In the genomic region with DNA sequence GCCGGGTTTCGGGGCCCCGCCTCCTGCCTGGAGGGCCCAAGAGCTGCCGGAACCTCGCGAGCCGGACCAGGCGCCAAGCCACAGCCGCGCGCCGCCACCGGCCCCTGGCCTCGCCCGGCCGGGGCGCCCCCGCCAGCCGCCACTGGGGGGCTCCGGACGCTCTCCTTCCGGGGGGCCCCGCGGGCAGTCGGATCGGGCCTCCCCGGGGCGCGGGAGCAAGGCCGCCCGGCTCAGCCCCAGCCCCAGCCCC, we compare ENCODE assay signal across 1 cellular context.
TF ChIP-seq lines count a peak whose summit lies in the region.

No MANE protein-coding gene starts in this region.

TF ChIP-seq in GM12878, 131 proteins besides CTCF, POLR2A, EP300 and RAD21 (continues in another document):
- TF ChIP-seq MYC (IDR thresholded peaks at IDR 0.05; ENCODE audit: insufficient read depth, insufficient read length, insufficient replicate concordance, low read length, severe bottlenecking) (no peak), NBN (IDR thresholded peaks at IDR 0.05) (no peak), TCF12 (IDR thresholded peaks at IDR 0.05; ENCODE audit: low read depth, low read length) (0 out of 2 replicates have a peak, but pooled peaks have one; percentile 20), ATF7 (IDR thresholded peaks at IDR 0.05; ENCODE audit: low read depth) (no peak), POLR2AphosphoS5 (IDR thresholded peaks at IDR 0.05; ENCODE audit: low read length) (no peak), ZZZ3 (IDR thresholded peaks at IDR 0.05; ENCODE audit: control insufficient read depth, insufficient read length, low read depth) (no peak), ASH2L (IDR thresholded peaks at IDR 0.05; ENCODE audit: borderline replicate concordance, low read depth) (no peak), POU2F2 (IDR thresholded peaks at IDR 0.05; ENCODE audit: borderline replicate concordance, low read depth, low read length) (no peak), NFYA (IDR thresholded peaks at IDR 0.05; ENCODE audit: borderline replicate concordance, low read depth, low read length) (no peak), KDM1A (IDR thresholded peaks at IDR 0.05; ENCODE audit: borderline replicate concordance) (no peak), EZH2 (IDR thresholded peaks at IDR 0.05; ENCODE audit: borderline replicate concordance, control insufficient read depth, low read depth, low read length) (no peak), CREM (IDR thresholded peaks at IDR 0.05; ENCODE audit: low read depth) (no peak), SMAD5 (IDR thresholded peaks at IDR 0.05; ENCODE audit: low read depth) (no peak; the same call in 1 of the 2 replicates), GATAD2B (conservative IDR thresholded peaks at IDR 0.05; ENCODE audit: low read depth) (no peak; the same call in none of the 2 replicates), JUND (IDR thresholded peaks at IDR 0.05; ENCODE audit: low read depth, low read length) (no peak), SMAD1 (IDR thresholded peaks at IDR 0.05; ENCODE audit: low read depth, partially characterized antibody) (no peak), KLF5 (IDR thresholded peaks at IDR 0.05; ENCODE audit: partially characterized antibody) (no peak), STAT3 (IDR thresholded peaks at IDR 0.05; ENCODE audit: low read depth, low read length) (no peak), PAX5 (IDR thresholded peaks at IDR 0.05; ENCODE audit: borderline replicate concordance, low read depth, low read length) (no peak), PML (IDR thresholded peaks at IDR 0.05; ENCODE audit: low read length) (no peak), SIN3A (IDR thresholded peaks at IDR 0.05; ENCODE audit: low read depth, low read length) (no peak), SMARCA5 (IDR thresholded peaks at IDR 0.05) (peak; percentile 47; the same call in 1 of the 2 replicates), SIX5 (IDR thresholded peaks at IDR 0.05; ENCODE audit: low read depth, low read length, severe bottlenecking) (no peak), HDAC6 (IDR thresholded peaks at IDR 0.05; ENCODE audit: unreplicated experiment) (no peak), ZNF384 (IDR thresholded peaks at IDR 0.05; ENCODE audit: borderline replicate concordance, low read depth, low read length) (no peak), RBBP5 (conservative IDR thresholded peaks at IDR 0.05) (no peak), BRCA1 (IDR thresholded peaks at IDR 0.05; ENCODE audit: low read depth, low read length) (no peak), BCL11A (IDR thresholded peaks at IDR 0.05; ENCODE audit: low read depth, low read length) (no peak), HCFC1 (IDR thresholded peaks at IDR 0.05; ENCODE audit: low read length) (no peak), RUNX3 (IDR thresholded peaks at IDR 0.05; ENCODE audit: low read length) (0 out of 2 replicates have a peak, but pooled peaks have one; percentile 5), NR2F1 (conservative IDR thresholded peaks at IDR 0.05) (peak; percentile 43; the same call in 1 of the 2 replicates), SUPT20H (IDR thresholded peaks at IDR 0.05; ENCODE audit: borderline replicate concordance, control insufficient read depth, low read depth, low read length) (no peak), JUNB (IDR thresholded peaks at IDR 0.05) (no peak), EED (IDR thresholded peaks at IDR 0.05; ENCODE audit: low read depth) (no peak), MTA3 (IDR thresholded peaks at IDR 0.05; ENCODE audit: borderline replicate concordance, low read length) (no peak)
- TF ChIP-seq, protein P1, sequence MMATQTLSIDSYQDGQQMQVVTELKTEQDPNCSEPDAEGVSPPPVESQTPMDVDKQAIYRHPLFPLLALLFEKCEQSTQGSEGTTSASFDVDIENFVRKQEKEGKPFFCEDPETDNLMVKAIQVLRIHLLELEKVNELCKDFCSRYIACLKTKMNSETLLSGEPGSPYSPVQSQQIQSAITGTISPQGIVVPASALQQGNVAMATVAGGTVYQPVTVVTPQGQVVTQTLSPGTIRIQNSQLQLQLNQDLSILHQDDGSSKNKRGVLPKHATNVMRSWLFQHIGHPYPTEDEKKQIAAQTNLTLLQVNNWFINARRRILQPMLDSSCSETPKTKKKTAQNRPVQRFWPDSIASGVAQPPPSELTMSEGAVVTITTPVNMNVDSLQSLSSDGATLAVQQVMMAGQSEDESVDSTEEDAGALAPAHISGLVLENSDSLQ (IDR thresholded peaks at IDR 0.05): no peak
- TF ChIP-seq, protein P2, sequence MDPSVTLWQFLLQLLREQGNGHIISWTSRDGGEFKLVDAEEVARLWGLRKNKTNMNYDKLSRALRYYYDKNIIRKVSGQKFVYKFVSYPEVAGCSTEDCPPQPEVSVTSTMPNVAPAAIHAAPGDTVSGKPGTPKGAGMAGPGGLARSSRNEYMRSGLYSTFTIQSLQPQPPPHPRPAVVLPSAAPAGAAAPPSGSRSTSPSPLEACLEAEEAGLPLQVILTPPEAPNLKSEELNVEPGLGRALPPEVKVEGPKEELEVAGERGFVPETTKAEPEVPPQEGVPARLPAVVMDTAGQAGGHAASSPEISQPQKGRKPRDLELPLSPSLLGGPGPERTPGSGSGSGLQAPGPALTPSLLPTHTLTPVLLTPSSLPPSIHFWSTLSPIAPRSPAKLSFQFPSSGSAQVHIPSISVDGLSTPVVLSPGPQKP (IDR thresholded peaks at IDR 0.05; ENCODE audit: low read depth, low read length): no peak
- TF ChIP-seq, protein P3, sequence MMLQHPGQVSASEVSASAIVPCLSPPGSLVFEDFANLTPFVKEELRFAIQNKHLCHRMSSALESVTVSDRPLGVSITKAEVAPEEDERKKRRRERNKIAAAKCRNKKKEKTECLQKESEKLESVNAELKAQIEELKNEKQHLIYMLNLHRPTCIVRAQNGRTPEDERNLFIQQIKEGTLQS (IDR thresholded peaks at IDR 0.05; ENCODE audit: borderline replicate concordance, extremely low read depth, low read depth, low read length): no peak
- TF ChIP-seq, protein P4, sequence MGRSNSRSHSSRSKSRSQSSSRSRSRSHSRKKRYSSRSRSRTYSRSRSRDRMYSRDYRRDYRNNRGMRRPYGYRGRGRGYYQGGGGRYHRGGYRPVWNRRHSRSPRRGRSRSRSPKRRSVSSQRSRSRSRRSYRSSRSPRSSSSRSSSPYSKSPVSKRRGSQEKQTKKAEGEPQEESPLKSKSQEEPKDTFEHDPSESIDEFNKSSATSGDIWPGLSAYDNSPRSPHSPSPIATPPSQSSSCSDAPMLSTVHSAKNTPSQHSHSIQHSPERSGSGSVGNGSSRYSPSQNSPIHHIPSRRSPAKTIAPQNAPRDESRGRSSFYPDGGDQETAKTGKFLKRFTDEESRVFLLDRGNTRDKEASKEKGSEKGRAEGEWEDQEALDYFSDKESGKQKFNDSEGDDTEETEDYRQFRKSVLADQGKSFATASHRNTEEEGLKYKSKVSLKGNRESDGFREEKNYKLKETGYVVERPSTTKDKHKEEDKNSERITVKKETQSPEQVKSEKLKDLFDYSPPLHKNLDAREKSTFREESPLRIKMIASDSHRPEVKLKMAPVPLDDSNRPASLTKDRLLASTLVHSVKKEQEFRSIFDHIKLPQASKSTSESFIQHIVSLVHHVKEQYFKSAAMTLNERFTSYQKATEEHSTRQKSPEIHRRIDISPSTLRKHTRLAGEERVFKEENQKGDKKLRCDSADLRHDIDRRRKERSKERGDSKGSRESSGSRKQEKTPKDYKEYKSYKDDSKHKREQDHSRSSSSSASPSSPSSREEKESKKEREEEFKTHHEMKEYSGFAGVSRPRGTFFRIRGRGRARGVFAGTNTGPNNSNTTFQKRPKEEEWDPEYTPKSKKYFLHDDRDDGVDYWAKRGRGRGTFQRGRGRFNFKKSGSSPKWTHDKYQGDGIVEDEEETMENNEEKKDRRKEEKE (IDR thresholded peaks at IDR 0.05): no peak
- TF ChIP-seq, protein P5, sequence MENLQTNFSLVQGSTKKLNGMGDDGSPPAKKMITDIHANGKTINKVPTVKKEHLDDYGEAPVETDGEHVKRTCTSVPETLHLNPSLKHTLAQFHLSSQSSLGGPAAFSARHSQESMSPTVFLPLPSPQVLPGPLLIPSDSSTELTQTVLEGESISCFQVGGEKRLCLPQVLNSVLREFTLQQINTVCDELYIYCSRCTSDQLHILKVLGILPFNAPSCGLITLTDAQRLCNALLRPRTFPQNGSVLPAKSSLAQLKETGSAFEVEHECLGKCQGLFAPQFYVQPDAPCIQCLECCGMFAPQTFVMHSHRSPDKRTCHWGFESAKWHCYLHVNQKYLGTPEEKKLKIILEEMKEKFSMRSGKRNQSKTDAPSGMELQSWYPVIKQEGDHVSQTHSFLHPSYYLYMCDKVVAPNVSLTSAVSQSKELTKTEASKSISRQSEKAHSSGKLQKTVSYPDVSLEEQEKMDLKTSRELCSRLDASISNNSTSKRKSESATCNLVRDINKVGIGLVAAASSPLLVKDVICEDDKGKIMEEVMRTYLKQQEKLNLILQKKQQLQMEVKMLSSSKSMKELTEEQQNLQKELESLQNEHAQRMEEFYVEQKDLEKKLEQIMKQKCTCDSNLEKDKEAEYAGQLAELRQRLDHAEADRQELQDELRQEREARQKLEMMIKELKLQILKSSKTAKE (IDR thresholded peaks at IDR 0.05; ENCODE audit: low read depth, poor library complexity, severe bottlenecking): no peak
- TF ChIP-seq, protein P6, sequence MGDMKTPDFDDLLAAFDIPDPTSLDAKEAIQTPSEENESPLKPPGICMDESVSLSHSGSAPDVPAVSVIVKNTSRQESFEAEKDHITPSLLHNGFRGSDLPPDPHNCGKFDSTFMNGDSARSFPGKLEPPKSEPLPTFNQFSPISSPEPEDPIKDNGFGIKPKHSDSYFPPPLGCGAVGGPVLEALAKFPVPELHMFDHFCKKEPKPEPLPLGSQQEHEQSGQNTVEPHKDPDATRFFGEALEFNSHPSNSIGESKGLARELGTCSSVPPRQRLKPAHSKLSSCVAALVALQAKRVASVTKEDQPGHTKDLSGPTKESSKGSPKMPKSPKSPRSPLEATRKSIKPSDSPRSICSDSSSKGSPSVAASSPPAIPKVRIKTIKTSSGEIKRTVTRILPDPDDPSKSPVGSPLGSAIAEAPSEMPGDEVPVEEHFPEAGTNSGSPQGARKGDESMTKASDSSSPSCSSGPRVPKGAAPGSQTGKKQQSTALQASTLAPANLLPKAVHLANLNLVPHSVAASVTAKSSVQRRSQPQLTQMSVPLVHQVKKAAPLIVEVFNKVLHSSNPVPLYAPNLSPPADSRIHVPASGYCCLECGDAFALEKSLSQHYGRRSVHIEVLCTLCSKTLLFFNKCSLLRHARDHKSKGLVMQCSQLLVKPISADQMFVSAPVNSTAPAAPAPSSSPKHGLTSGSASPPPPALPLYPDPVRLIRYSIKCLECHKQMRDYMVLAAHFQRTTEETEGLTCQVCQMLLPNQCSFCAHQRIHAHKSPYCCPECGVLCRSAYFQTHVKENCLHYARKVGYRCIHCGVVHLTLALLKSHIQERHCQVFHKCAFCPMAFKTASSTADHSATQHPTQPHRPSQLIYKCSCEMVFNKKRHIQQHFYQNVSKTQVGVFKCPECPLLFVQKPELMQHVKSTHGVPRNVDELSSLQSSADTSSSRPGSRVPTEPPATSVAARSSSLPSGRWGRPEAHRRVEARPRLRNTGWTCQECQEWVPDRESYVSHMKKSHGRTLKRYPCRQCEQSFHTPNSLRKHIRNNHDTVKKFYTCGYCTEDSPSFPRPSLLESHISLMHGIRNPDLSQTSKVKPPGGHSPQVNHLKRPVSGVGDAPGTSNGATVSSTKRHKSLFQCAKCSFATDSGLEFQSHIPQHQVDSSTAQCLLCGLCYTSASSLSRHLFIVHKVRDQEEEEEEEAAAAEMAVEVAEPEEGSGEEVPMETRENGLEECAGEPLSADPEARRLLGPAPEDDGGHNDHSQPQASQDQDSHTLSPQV (IDR thresholded peaks at IDR 0.05): 0 out of 2 replicates have a peak, but pooled peaks have one; percentile 45
- TF ChIP-seq, protein P7, sequence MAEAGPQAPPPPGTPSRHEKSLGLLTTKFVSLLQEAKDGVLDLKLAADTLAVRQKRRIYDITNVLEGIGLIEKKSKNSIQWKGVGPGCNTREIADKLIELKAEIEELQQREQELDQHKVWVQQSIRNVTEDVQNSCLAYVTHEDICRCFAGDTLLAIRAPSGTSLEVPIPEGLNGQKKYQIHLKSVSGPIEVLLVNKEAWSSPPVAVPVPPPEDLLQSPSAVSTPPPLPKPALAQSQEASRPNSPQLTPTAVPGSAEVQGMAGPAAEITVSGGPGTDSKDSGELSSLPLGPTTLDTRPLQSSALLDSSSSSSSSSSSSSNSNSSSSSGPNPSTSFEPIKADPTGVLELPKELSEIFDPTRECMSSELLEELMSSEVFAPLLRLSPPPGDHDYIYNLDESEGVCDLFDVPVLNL (IDR thresholded peaks at IDR 0.05; ENCODE audit: low read depth, low read length): no peak
- TF ChIP-seq, protein P8, sequence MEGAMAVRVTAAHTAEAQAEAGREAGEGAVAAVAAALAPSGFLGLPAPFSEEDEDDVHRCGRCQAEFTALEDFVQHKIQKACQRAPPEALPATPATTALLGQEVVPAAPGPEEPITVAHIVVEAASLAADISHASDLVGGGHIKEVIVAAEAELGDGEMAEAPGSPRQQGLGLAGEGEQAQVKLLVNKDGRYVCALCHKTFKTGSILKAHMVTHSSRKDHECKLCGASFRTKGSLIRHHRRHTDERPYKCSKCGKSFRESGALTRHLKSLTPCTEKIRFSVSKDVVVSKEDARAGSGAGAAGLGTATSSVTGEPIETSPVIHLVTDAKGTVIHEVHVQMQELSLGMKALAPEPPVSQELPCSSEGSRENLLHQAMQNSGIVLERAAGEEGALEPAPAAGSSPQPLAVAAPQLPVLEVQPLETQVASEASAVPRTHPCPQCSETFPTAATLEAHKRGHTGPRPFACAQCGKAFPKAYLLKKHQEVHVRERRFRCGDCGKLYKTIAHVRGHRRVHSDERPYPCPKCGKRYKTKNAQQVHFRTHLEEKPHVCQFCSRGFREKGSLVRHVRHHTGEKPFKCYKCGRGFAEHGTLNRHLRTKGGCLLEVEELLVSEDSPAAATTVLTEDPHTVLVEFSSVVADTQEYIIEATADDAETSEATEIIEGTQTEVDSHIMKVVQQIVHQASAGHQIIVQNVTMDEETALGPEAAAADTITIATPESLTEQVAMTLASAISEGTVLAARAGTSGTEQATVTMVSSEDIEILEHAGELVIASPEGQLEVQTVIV (IDR thresholded peaks at IDR 0.05; ENCODE audit: borderline replicate concordance, partially characterized antibody): no peak
- TF ChIP-seq, protein P9, sequence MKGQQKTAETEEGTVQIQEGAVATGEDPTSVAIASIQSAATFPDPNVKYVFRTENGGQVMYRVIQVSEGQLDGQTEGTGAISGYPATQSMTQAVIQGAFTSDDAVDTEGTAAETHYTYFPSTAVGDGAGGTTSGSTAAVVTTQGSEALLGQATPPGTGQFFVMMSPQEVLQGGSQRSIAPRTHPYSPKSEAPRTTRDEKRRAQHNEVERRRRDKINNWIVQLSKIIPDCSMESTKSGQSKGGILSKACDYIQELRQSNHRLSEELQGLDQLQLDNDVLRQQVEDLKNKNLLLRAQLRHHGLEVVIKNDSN (IDR thresholded peaks at IDR 0.05; ENCODE audit: borderline replicate concordance, extremely low read length, insufficient read depth, low read depth, low read length): no peak
